Comparison of ENCODE assay signal across 1 cellular context in genomic region chr1:201495447-201496295, GRCh38.
TF ChIP-seq lines count a peak whose summit lies in the region.

No MANE protein-coding gene starts in this region.

TF ChIP-seq in K562, 482 proteins besides CTCF, POLR2A, EP300 and RAD21 (continued from another document):
- TF ChIP-seq MAX (CRISPR knock-in tag; IDR thresholded peaks at IDR 0.05) (0 out of 2 replicates have a peak, but pooled peaks have one; percentile 10), ZC3H4 (CRISPR knock-in tag; IDR thresholded peaks at IDR 0.05; ENCODE audit: borderline replicate concordance) (no peak)
